In the genomic region with DNA sequence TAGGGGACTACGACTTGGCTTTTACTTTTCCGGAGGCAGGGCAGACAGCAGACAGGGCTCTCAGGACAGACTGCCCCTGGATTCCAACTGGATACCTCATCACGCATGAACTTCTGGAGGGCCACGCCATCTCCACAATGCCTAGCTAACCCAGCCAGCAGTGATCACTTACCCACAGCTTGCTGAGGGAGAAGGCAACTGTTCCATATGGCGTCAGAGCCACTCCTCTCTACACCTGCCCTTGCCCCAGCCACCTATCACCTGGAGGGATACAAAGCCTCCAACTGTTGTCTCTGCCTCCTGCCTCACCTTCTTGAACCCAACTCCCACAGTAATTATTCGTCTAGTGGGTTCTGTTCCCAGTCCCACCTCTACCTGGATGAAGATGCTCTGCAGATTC, we compare ENCODE assay signal across 12 cellular contexts.
"Had no signal": no experiment of that assay in that cellular context is flagged by ENCODE, and none has a peak within 500 bp of the region (broad histone marks: within the 10 kb centered on the region; RNA-seq: fewer than 3 reads in every experiment).

No MANE protein-coding gene starts in this region.

- ATAC-seq: heart left ventricle, natural killer cell, psoas muscle, sciatic nerve, SK-N-SH treated with all-trans-retinoic acid at 6 μM for 48 hours, upper lobe of right lung had no signal

- H3K4me1 ChIP-seq: heart left ventricle, psoas muscle, suprapubic skin, upper lobe of right lung had no signal

- H3K27me3 Mint-ChIP-seq: activated naive CD4-positive, alpha-beta T cell treated with anti-CD3 and anti-CD28 coated beads, Interleukin-2, amount 50 U/mL, for 24 hours had no signal

- H3K27ac ChIP-seq: heart left ventricle, psoas muscle, suprapubic skin, upper lobe of right lung had no signal

- H3K27ac Mint-ChIP-seq: activated naive CD4-positive, alpha-beta T cell treated with anti-CD3 and anti-CD28 coated beads, Interleukin-2, amount 50 U/mL, for 24 hours; natural killer cell had no signal

- H3K9me3 Mint-ChIP-seq: activated naive CD4-positive, alpha-beta T cell treated with anti-CD3 and anti-CD28 coated beads, Interleukin-2, amount 50 U/mL, for 24 hours; natural killer cell had no signal

- DNase-seq: activated CD4-positive, alpha-beta T cell treated with anti-CD3 and anti-CD28 coated beads, Interleukin-2, amount 50 U/mL, for 48 hours; heart left ventricle; natural killer cell; occipital lobe; psoas muscle; SHP77; stimulated activated naive CD4-positive, alpha-beta T cell; upper lobe of right lung had no signal

- H3K27me3 ChIP-seq: heart left ventricle, suprapubic skin, upper lobe of right lung had no signal

- H3K4me3 Mint-ChIP-seq: activated naive CD4-positive, alpha-beta T cell treated with anti-CD3 and anti-CD28 coated beads, Interleukin-2, amount 50 U/mL, for 24 hours; natural killer cell had no signal
